8 cellular contexts compared by ENCODE assay signal in genomic region chr15:26082069-26082832, GRCh38.
DNase-seq lines count a peak whose midpoint lies in the region; ATAC-seq lines count a peak whose summit lies in the region.

No MANE protein-coding gene starts in this region.

- peaks cover 0 to 3% of the 10 kb centered on the region in 2 donors for H3K4me1 ChIP-seq in naive thymus-derived CD4-positive, alpha-beta T cell (ENCODE audit: control insufficient read depth in 2 of 2, insufficient read depth in 2 of 2, low read length in 2 of 2)

- peak overlapping the region; percentile 86 to 100 (median 98) for H3K27ac Mint-ChIP-seq in naive thymus-derived CD4-positive, alpha-beta T cell
- peak overlapping the region; percentile 100 for H3K27ac Mint-ChIP-seq in stimulated activated effector memory CD8-positive, alpha-beta T cell treated with anti-CD3 and anti-CD28 coated beads, Interleukin-12 subunit alpha, Interleukin-12 subunit beta, amount 100 ng/mL, for 72 hours

- H3K4me1 Mint-ChIP-seq in naive thymus-derived CD4-positive, alpha-beta T cell, result peaks cover 13 to 58% (median 43%) of the 10 kb centered on the region in 7 donors
- H3K4me1 Mint-ChIP-seq in stimulated activated effector memory CD8-positive, alpha-beta T cell treated with anti-CD3 and anti-CD28 coated beads, Interleukin-12 subunit alpha, Interleukin-12 subunit beta, amount 100 ng/mL, for 72 hours, result peaks cover 20% of the 10 kb centered on the region

- peaks cover 0 to 3% (median 0%) of the 10 kb centered on the region in 3 experiments for H3K36me3 ChIP-seq in naive thymus-derived CD4-positive, alpha-beta T cell (ENCODE audit: control insufficient read depth in 2 of 3, insufficient read depth in 3 of 3, low read length in 3 of 3)

- intact Hi-C loops in naive thymus-derived CD4-positive, alpha-beta T cell (cut with micrococcal nuclease), result loop anchor here (1.0 to 10.0 kb wide), 7 partner anchors 147 to 643 kb away; partner anchors contain the start of gene UBE3A (in 2 of the 2)

- CTCF ChIA-PET in naive thymus-derived CD4-positive, alpha-beta T cell (lab: Charles Lee), result no interaction called here

- peak; percentile 74 for ATAC-seq in GM21717 (IDR thresholded peaks at IDR 0.05; ENCODE audit: unreplicated experiment)
- ATAC-seq in naive thymus-derived CD4-positive, alpha-beta T cell, result peak; percentile 97
- ATAC-seq in stimulated activated effector memory CD8-positive, alpha-beta T cell treated with anti-CD3 and anti-CD28 coated beads, Interleukin-12 subunit alpha, Interleukin-12 subunit beta, amount 100 ng/mL, for 72 hours, result peak; percentile 97

- H3K27ac ChIP-seq in naive thymus-derived CD4-positive, alpha-beta T cell (ENCODE audit: low read depth, low read length), result peak overlapping the region; percentile 78

- H3K36me3 Mint-ChIP-seq in naive thymus-derived CD4-positive, alpha-beta T cell, result peaks cover 0 to 5% (median 0%) of the 10 kb centered on the region in 5 donors
- peaks cover 18% of the 10 kb centered on the region for H3K36me3 Mint-ChIP-seq in stimulated activated effector memory CD8-positive, alpha-beta T cell treated with anti-CD3 and anti-CD28 coated beads, Interleukin-12 subunit alpha, Interleukin-12 subunit beta, amount 100 ng/mL, for 72 hours

- DNase-seq in DMS153 (lab: John Stamatoyannopoulos, UW) (peak; percentile 76), KG1 (lab: John Stamatoyannopoulos, UW) (peak; percentile 95), RPMI7951 (ENCODE audit: low read depth) (peak; percentile 93), fibroblast of peridontal ligament (ENCODE audit: extremely low read depth) (peak; percentile 96)
- DNase-seq in activated T-helper 9 cell treated with anti-CD3 and anti-CD28 coated beads, Interleukin-2, amount 50 U/mL, for 16 hours (ENCODE audit: low read depth), result peak; percentile 93
- peak; percentile 90 to 97 (median 96) for DNase-seq in naive thymus-derived CD4-positive, alpha-beta T cell
- DNase-seq in stimulated activated effector memory CD8-positive, alpha-beta T cell treated with anti-CD3 and anti-CD28 coated beads, Interleukin-12 subunit alpha, Interleukin-12 subunit beta, amount 100 ng/mL, for 72 hours (ENCODE audit: low spot score in 2 of 2), result peak; percentile 83 to 93

- H3K27me3 Mint-ChIP-seq in naive thymus-derived CD4-positive, alpha-beta T cell, result peaks cover 0 to 16% (median 0%) of the 10 kb centered on the region in 5 donors

- no peaks in the 10 kb centered on the region for H3K9me3 ChIP-seq in naive thymus-derived CD4-positive, alpha-beta T cell (ENCODE audit: control insufficient read depth in 2 of 3, low read length in 3 of 3)

- peak overlapping the region; percentile 84 to 97 (median 92) for H3K4me3 Mint-ChIP-seq in naive thymus-derived CD4-positive, alpha-beta T cell
- H3K4me3 Mint-ChIP-seq in stimulated activated effector memory CD8-positive, alpha-beta T cell treated with anti-CD3 and anti-CD28 coated beads, Interleukin-12 subunit alpha, Interleukin-12 subunit beta, amount 100 ng/mL, for 72 hours, result peak overlapping the region; percentile 73

- H3K9me3 Mint-ChIP-seq in naive thymus-derived CD4-positive, alpha-beta T cell, result peaks cover 0 to 6% (median 0%) of the 10 kb centered on the region in 11 donors
- H3K9me3 Mint-ChIP-seq in stimulated activated effector memory CD8-positive, alpha-beta T cell treated with anti-CD3 and anti-CD28 coated beads, Interleukin-12 subunit alpha, Interleukin-12 subunit beta, amount 100 ng/mL, for 72 hours, result no peaks in the 10 kb centered on the region

- peak overlapping the region; percentile 83 for H3K4me3 ChIP-seq in naive thymus-derived CD4-positive, alpha-beta T cell (ENCODE audit: low read length)

- H3K27me3 ChIP-seq in naive thymus-derived CD4-positive, alpha-beta T cell (ENCODE audit: control insufficient read depth in 2 of 2, insufficient read depth in 2 of 2, low read length in 2 of 2), result no peaks in the 10 kb centered on the region

- POLR2A ChIA-PET in naive thymus-derived CD4-positive, alpha-beta T cell (lab: Charles Lee), result interaction anchor here (0.6 to 1.6 kb wide), 4 partner anchors 12 to 642 kb away, joined by 3 to 5 read pairs (median 3); no protein-coding TSS in a partner anchor

Comparison
In these comparisons a context has a peak if more than half of its experiments do, and no peak if none do; other contexts are left out.
1. Peak in every context shown above with its lines: DNase-seq, ATAC-seq, H3K4me3 ChIP-seq and H3K27ac ChIP-seq.